6 cellular contexts compared by ENCODE assay signal in genomic region chr3:39166932-39167532, GRCh38. TPM values are rescaled to one million over a fixed set of nuclear protein-coding genes. Genes with fewer than 3 reads are reported as not detected.
DNase-seq lines count a peak whose midpoint lies in the region; TF ChIP-seq lines count a peak whose summit lies in the region.

No MANE protein-coding gene starts in this region.

- intact Hi-C loops in activated T-helper 1 cell treated with anti-CD3 and anti-CD28 coated beads, Interleukin-12 subunit alpha, Interleukin-12 subunit beta, Interleukin-2, Interleukin-4 antibody, amounts not matched to agents 30 ng/mL and 10 ng/mL and 1 ng/mL, durations not matched to agents 14 hours and 24 hours and 36 hours (cut with micrococcal nuclease) = loop anchor here (1.0 kb wide), 1 partner anchor 10 kb away; no protein-coding TSS in a partner anchor

- peaks cover 1% of the 10 kb centered on the region for H3K27me3 Mint-ChIP-seq in activated T-helper 1 cell treated with anti-CD3 and anti-CD28 coated beads, Interleukin-12 subunit alpha, Interleukin-12 subunit beta, Interleukin-2, Interleukin-4 antibody, amounts not matched to agents 30 ng/mL and 10 ng/mL and 1 ng/mL, durations not matched to agents 14 hours and 24 hours and 36 hours (ENCODE audit: insufficient read depth)

- peaks cover 24% of the 10 kb centered on the region for H3K4me1 Mint-ChIP-seq in activated T-helper 1 cell treated with anti-CD3 and anti-CD28 coated beads, Interleukin-12 subunit alpha, Interleukin-12 subunit beta, Interleukin-2, Interleukin-4 antibody, amounts not matched to agents 30 ng/mL and 10 ng/mL and 1 ng/mL, durations not matched to agents 14 hours and 24 hours and 36 hours (ENCODE audit: low read depth)

- DNase-seq in AG09319 (ENCODE audit: extremely low read depth, low read depth) (peak; percentile 94), RPMI8226 (peak; percentile 31), kidney tubule cell (ENCODE audit: low spot score) (peak; percentile 54), NCI-H2227 (lab: John Stamatoyannopoulos, UW; ENCODE audit: unreplicated experiment) (no peak)
- DNase-seq in activated CD8-positive, alpha-beta memory T cell treated with anti-CD3 and anti-CD28 coated beads, Interleukin-2, amount 50 U/mL, for 48 hours = no peak
- no peak for DNase-seq in activated T-helper 1 cell treated with anti-CD3 and anti-CD28 coated beads, Interleukin-12 subunit alpha, Interleukin-12 subunit beta, Interleukin-2, Interleukin-4 antibody, amounts not matched to agents 30 ng/mL and 10 ng/mL and 1 ng/mL, durations not matched to agents 14 hours and 24 hours and 36 hours (ENCODE audit: low spot score)

- H3K36me3 Mint-ChIP-seq in activated T-helper 1 cell treated with anti-CD3 and anti-CD28 coated beads, Interleukin-12 subunit alpha, Interleukin-12 subunit beta, Interleukin-2, Interleukin-4 antibody, amounts not matched to agents 30 ng/mL and 10 ng/mL and 1 ng/mL, durations not matched to agents 14 hours and 24 hours and 36 hours (ENCODE audit: low read depth) = peaks cover 2% of the 10 kb centered on the region

- no peak overlapping the region for H3K4me3 Mint-ChIP-seq in activated T-helper 1 cell treated with anti-CD3 and anti-CD28 coated beads, Interleukin-12 subunit alpha, Interleukin-12 subunit beta, Interleukin-2, Interleukin-4 antibody, amounts not matched to agents 30 ng/mL and 10 ng/mL and 1 ng/mL, durations not matched to agents 14 hours and 24 hours and 36 hours

- no peak overlapping the region for H3K27ac Mint-ChIP-seq in activated T-helper 1 cell treated with anti-CD3 and anti-CD28 coated beads, Interleukin-12 subunit alpha, Interleukin-12 subunit beta, Interleukin-2, Interleukin-4 antibody, amounts not matched to agents 30 ng/mL and 10 ng/mL and 1 ng/mL, durations not matched to agents 14 hours and 24 hours and 36 hours

- peaks cover 4% of the 10 kb centered on the region for H3K9me3 Mint-ChIP-seq in activated T-helper 1 cell treated with anti-CD3 and anti-CD28 coated beads, Interleukin-12 subunit alpha, Interleukin-12 subunit beta, Interleukin-2, Interleukin-4 antibody, amounts not matched to agents 30 ng/mL and 10 ng/mL and 1 ng/mL, durations not matched to agents 14 hours and 24 hours and 36 hours

- TF ChIP-seq CTCF in AG09319 (IDR thresholded peaks at IDR 0.05; ENCODE audit: low read depth, low read length) = no peak

RNA-seq across cellular contexts. Expression of gene CSRNP1, which starts 13.6 kb away (rescaled TPM):
- 33.4 and 34.3 TPM in 2 replicates for total RNA-seq in activated T-helper 1 cell treated with anti-CD3 and anti-CD28 coated beads, Interleukin-12 subunit alpha, Interleukin-12 subunit beta, Interleukin-2, Interleukin-4 antibody, amounts not matched to agents 30 ng/mL and 10 ng/mL and 1 ng/mL, durations not matched to agents 14 hours and 24 hours and 36 hours

RNA-seq across cellular contexts. Expression of gene XIRP1, which starts 25.4 kb away (rescaled TPM):
- 2.4 and 3.0 TPM in 2 replicates for total RNA-seq in activated T-helper 1 cell treated with anti-CD3 and anti-CD28 coated beads, Interleukin-12 subunit alpha, Interleukin-12 subunit beta, Interleukin-2, Interleukin-4 antibody, amounts not matched to agents 30 ng/mL and 10 ng/mL and 1 ng/mL, durations not matched to agents 14 hours and 24 hours and 36 hours

RNA-seq across cellular contexts. Expression of gene TTC21A, which starts 59.6 kb away (rescaled TPM):
- 0.83 and 1.0 TPM in 2 replicates for total RNA-seq in activated T-helper 1 cell treated with anti-CD3 and anti-CD28 coated beads, Interleukin-12 subunit alpha, Interleukin-12 subunit beta, Interleukin-2, Interleukin-4 antibody, amounts not matched to agents 30 ng/mL and 10 ng/mL and 1 ng/mL, durations not matched to agents 14 hours and 24 hours and 36 hours

RNA-seq across cellular contexts. Expression of gene GORASP1, which starts 59.6 kb away (rescaled TPM):
- 26.6 and 35.6 TPM in 2 replicates for total RNA-seq in activated T-helper 1 cell treated with anti-CD3 and anti-CD28 coated beads, Interleukin-12 subunit alpha, Interleukin-12 subunit beta, Interleukin-2, Interleukin-4 antibody, amounts not matched to agents 30 ng/mL and 10 ng/mL and 1 ng/mL, durations not matched to agents 14 hours and 24 hours and 36 hours

Comparison
In these comparisons a context has a peak if more than half of its experiments do, and no peak if none do; other contexts are left out.
1. DNase-seq: peak in AG09319 (single experiment), RPMI8226 (single experiment) and kidney tubule cell (single experiment); none in NCI-H2227 (single experiment), activated CD8-positive, alpha-beta memory T cell treated with anti-CD3 and anti-CD28 coated beads, Interleukin-2, amount 50 U/mL, for 48 hours (single experiment) and activated T-helper 1 cell treated with anti-CD3 and anti-CD28 coated beads, Interleukin-12 subunit alpha, Interleukin-12 subunit beta, Interleukin-2, Interleukin-4 antibody, amounts not matched to agents 30 ng/mL and 10 ng/mL and 1 ng/mL, durations not matched to agents 14 hours and 24 hours and 36 hours (single experiment).